10 cellular contexts compared by ENCODE assay signal in the genomic region with DNA sequence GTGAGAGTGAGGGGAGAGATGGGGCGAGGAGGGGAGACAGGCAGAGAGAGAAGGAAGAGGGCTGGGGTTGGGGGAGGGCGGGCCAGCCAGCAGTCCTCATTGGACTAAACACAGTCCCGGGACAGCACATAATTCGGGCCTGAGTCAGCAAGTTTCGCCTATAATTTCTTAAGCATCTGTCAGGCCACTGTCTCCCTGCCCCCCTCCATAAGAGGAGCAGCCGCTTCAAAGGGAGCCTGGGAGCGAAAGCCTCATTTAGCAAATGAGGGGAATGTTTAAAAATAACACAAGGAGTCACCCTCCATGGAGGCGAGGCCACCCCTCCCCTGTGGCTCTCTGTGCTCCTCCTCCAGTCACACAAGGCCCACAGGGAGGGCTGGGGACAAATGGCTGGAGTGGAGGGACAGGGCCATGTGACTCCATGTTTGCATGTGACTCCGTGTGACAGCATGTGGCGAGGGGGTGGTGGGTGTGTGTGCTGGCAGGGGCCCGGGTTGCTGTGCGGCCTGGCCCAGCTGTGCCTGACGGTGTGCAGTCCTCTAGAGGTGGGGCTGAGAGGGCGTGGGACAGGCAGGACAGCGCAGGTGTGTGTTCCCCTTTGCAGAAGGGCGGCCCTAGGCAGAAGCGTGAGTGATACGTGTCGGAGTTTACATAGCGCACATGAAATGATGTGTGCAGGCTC.
A peak's percentile ranks its signal among the peaks of the same experiment; 100 is the strongest.
DNase-seq lines count a peak whose midpoint lies in the region; ATAC-seq and TF ChIP-seq lines count a peak whose summit lies in the region.
"Had no signal": no experiment of that assay in that cellular context is flagged by ENCODE, and none has a peak within 500 bp of the region (broad histone marks: within the 10 kb centered on the region; RNA-seq: fewer than 3 reads in every experiment).

No MANE protein-coding gene starts in this region.

- no peak for TF ChIP-seq POLR2A in sigmoid colon (IDR thresholded peaks at IDR 0.05)

- H3K27ac ChIP-seq in endodermal cell (ENCODE audit: low read depth, low read length) (no peak overlapping the region), sigmoid colon (no peak overlapping the region)

- H3K27me3 ChIP-seq in endodermal cell (ENCODE audit: control insufficient read depth, insufficient read depth, low read length, poor library complexity, severe bottlenecking) (peaks cover 7% of the 10 kb centered on the region), sigmoid colon (no peaks in the 10 kb centered on the region)

- H3K36me3 ChIP-seq in endodermal cell (ENCODE audit: control insufficient read depth, insufficient read depth, low read length) (no peaks in the 10 kb centered on the region), sigmoid colon (no peaks in the 10 kb centered on the region)

- H3K4me3 Mint-ChIP-seq in endodermal cell = no peak overlapping the region
- H3K4me3 Mint-ChIP-seq: dendritic cell treated with granulocyte-macrophage colony-stimulating factor and Interleukin-4, amounts not matched to agents 40 ng/mL and 50 ng/mL, for 4 days had no signal

- no peak overlapping the region for H3K27ac Mint-ChIP-seq in endodermal cell
- H3K27ac Mint-ChIP-seq: dendritic cell treated with granulocyte-macrophage colony-stimulating factor and Interleukin-4, amounts not matched to agents 40 ng/mL and 50 ng/mL, for 4 days had no signal

- no peak overlapping the region for H3K9ac ChIP-seq in endodermal cell (ENCODE audit: extremely low read depth, low read length, poor library complexity, severe bottlenecking)

- no peak overlapping the region for H3K4me3 ChIP-seq in endodermal cell (ENCODE audit: low read length)
- no peak overlapping the region for H3K4me3 ChIP-seq in sigmoid colon

- no peak for TF ChIP-seq EP300 in sigmoid colon (IDR thresholded peaks at IDR 0.05)

- intact Hi-C loops in sigmoid colon (cut with DNase I) = no loop called here

- no peaks in the 10 kb centered on the region for H3K4me1 ChIP-seq in endodermal cell (ENCODE audit: control insufficient read depth, insufficient read depth, low read length)
- H3K4me1 ChIP-seq in sigmoid colon = peaks cover 0 to 11% (median 9%) of the 10 kb centered on the region in 4 donors

- ATAC-seq in HG02610 (IDR thresholded peaks at IDR 0.05; ENCODE audit: unreplicated experiment) (no peak), GM21528 (IDR thresholded peaks at IDR 0.05; ENCODE audit: low FRiP score, unreplicated experiment) (no peak)

- DNase-seq in COLO668 (lab: John Stamatoyannopoulos, UW; ENCODE audit: unreplicated experiment) (peak; percentile 85), NCI-H1694 treated with DMSO at 0.1 percent for 48 hours (lab: John Stamatoyannopoulos, UW) (peak; percentile 57), endodermal cell (peak; percentile 74), myocyte (ENCODE audit: low read depth) (peak; percentile 99), sigmoid colon (no peak)
- no peak for DNase-seq in activated naive CD4-positive, alpha-beta T cell treated with Interleukin-2 at 50 U/mL for 16 hours
- DNase-seq: T1000 had no signal

- no peaks in the 10 kb centered on the region for H3K4me1 Mint-ChIP-seq in endodermal cell

- no peaks in the 10 kb centered on the region for H3K9me3 Mint-ChIP-seq in endodermal cell
- H3K9me3 Mint-ChIP-seq: dendritic cell treated with granulocyte-macrophage colony-stimulating factor and Interleukin-4, amounts not matched to agents 40 ng/mL and 50 ng/mL, for 4 days had no signal

- 80 to 84% methylated on average over 12 to 19 of the region's 20 CpGs for WGBS in endodermal cell (ENCODE audit: insufficient coverage in 1 of 2, insufficient read length in 1 of 2), 2 experiments
- WGBS in sigmoid colon, 2 donors = 51 to 71% methylated on average over 20 of the region's 20 CpGs

- H3K36me3 Mint-ChIP-seq in endodermal cell (ENCODE audit: low read depth) = no peaks in the 10 kb centered on the region

- peaks cover 19% of the 10 kb centered on the region for H3K27me3 Mint-ChIP-seq in endodermal cell (ENCODE audit: insufficient read depth)
- H3K27me3 Mint-ChIP-seq: dendritic cell treated with granulocyte-macrophage colony-stimulating factor and Interleukin-4, amounts not matched to agents 40 ng/mL and 50 ng/mL, for 4 days had no signal

- H3K9me3 ChIP-seq in endodermal cell (ENCODE audit: control insufficient read depth, low read length) (no peaks in the 10 kb centered on the region), sigmoid colon (no peaks in the 10 kb centered on the region)

- TF ChIP-seq CTCF in endodermal cell (conservative IDR thresholded peaks at IDR 0.05) = no peak
- no peak for TF ChIP-seq CTCF in sigmoid colon (IDR thresholded peaks at IDR 0.05)

Comparison
In these comparisons a context has a peak if more than half of its experiments do, and no peak if none do; other contexts are left out.
1. DNase-seq: peak in COLO668 (single experiment), NCI-H1694 treated with DMSO at 0.1 percent for 48 hours (single experiment), endodermal cell (single experiment) and myocyte (single experiment); none in sigmoid colon (single experiment) and activated naive CD4-positive, alpha-beta T cell treated with Interleukin-2 at 50 U/mL for 16 hours (single experiment).